ENCODE assay signal across 8 cellular contexts in the genomic region with DNA sequence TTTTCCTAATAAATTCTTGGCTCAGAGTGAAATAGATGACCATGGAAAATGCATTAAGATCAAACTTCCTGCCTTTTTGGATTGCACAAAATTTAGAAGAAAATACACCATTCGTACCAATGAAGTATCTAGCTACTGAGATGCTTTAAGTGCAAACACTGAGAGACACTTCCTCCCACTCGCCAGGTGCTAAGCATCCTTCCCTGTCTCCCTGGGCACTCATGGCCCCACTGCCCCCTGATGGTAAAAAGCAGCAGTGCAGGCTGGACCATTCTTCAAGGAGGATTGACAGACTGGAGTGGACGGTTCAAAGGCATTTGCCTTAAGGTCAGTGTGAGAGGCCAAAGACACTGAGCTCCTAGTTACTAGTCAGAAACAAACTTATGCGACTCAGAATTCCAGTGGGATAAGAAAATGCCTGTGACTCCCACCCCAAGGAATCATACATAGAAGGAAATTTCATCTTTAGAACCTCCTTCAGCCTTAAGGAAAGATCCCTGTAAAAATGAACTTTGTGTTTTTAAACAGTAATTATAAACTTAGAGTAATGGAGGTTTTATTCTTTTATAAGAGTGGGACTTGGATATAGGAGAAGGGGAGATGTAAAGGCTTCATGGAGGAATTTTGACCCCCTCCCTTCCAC.
A peak's percentile ranks its signal among the peaks of the same experiment; 100 is the strongest.
DNase-seq lines count a peak whose midpoint lies in the region; TF ChIP-seq lines count a peak whose summit lies in the region.

No MANE protein-coding gene starts in this region.

- no peak overlapping the region for H3K4me3 Mint-ChIP-seq in HFFc6

- intact Hi-C loops in breast epithelium (cut with DNase I; ENCODE audit: low total_unique reads) = no loop called here

- TF ChIP-seq CTCF in HFFc6 (IDR thresholded peaks at IDR 0.05) (peak; percentile 90), WI38 (IDR thresholded peaks at IDR 0.05; ENCODE audit: low read depth, low read length) (peak; percentile 95), breast epithelium (IDR thresholded peaks at IDR 0.05) (peak; percentile 32 to 61 (median 58)), kidney epithelial cell (IDR thresholded peaks at IDR 0.05; ENCODE audit: insufficient read depth, low read length, poor library complexity, severe bottlenecking) (peak; percentile 95)

- DNase-seq in NCI-H2081 (lab: John Stamatoyannopoulos, UW) = peak; percentile 41 to 49
- DNase-seq in NCI-H2081 treated with DMSO at 0.1 percent for 48 hours (lab: John Stamatoyannopoulos, UW) = no peak
- peak; percentile 25 for DNase-seq in HFFc6
- peak; percentile 63 for DNase-seq in NCI-H146 (lab: John Stamatoyannopoulos, UW)
- peak; percentile 55 for DNase-seq in breast epithelium (ENCODE audit: low spot score in 2 of 2)
- peak; percentile 31 for DNase-seq in kidney epithelial cell (ENCODE audit: low read depth)
- DNase-seq in stimulated activated CD4-positive, alpha-beta T cell treated with anti-CD3 and anti-CD28 coated beads, Interleukin-2, amount 100 ng/mL, for 48 hours = peak; percentile 73 to 79

- peaks cover 6% of the 10 kb centered on the region; the same call in 1 of the 2 replicates for H3K4me1 Mint-ChIP-seq in HFFc6 (ENCODE audit: low read depth)

- no peaks in the 10 kb centered on the region for H3K27me3 ChIP-seq in breast epithelium
- H3K27me3 ChIP-seq in kidney epithelial cell (ENCODE audit: control insufficient read depth, insufficient read depth, low read length) = peaks cover 2% of the 10 kb centered on the region

- H3K36me3 Mint-ChIP-seq in HFFc6 (ENCODE audit: low read depth) = no peaks in the 10 kb centered on the region

- no peak overlapping the region for H3K27ac ChIP-seq in breast epithelium

- peaks cover 3% of the 10 kb centered on the region for H3K27me3 Mint-ChIP-seq in HFFc6 (ENCODE audit: insufficient read depth)

- TF ChIP-seq POLR2A in breast epithelium (IDR thresholded peaks at IDR 0.05) = no peak

- no peaks in the 10 kb centered on the region for H3K4me1 ChIP-seq in breast epithelium

- H3K36me3 ChIP-seq in breast epithelium (no peaks in the 10 kb centered on the region), kidney epithelial cell (ENCODE audit: control insufficient read depth, insufficient read depth, low read length) (no peaks in the 10 kb centered on the region)

- H3K9me3 Mint-ChIP-seq in HFFc6 = no peaks in the 10 kb centered on the region

- H3K4me3 ChIP-seq in WI38 (ENCODE audit: low read depth, low read length) = no peak overlapping the region
- no peak overlapping the region for H3K4me3 ChIP-seq in breast epithelium
- H3K4me3 ChIP-seq in kidney epithelial cell (ENCODE audit: low read depth, low read length) = no peak overlapping the region

- H3K9me3 ChIP-seq in breast epithelium = no peaks in the 10 kb centered on the region

- H3K27ac Mint-ChIP-seq in HFFc6 = no peak overlapping the region
